Comparison of ENCODE assay signal across 25 cellular contexts in the genomic region with DNA sequence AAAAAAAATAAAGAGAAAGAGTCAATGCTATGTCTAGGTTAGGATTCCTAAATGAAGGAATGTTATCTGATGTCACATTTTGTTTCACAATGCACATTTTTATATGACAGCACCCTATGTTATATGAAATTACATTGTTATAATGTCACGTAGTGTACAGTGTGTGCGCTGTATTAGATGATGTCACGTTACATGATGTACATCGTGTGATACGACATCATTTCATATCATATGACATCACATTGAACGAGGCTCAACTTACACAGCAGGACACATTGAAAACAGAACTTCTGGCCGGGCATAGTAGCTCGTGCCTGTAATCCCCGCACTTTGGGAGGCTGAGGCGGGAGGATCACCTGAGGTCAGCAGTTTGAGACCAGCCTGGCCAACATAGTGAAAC.
DNase-seq lines count a peak whose midpoint lies in the region; ATAC-seq, FAIRE-seq and TF ChIP-seq lines count a peak whose summit lies in the region.
"Had no signal": no experiment of that assay in that cellular context is flagged by ENCODE, and none has a peak within 500 bp of the region (broad histone marks: within the 10 kb centered on the region; RNA-seq: fewer than 3 reads in every experiment).

No MANE protein-coding gene starts in this region.

- peaks cover 2 to 35% of the 10 kb centered on the region in 2 experiments; a peak in 2 of 5 replicates for H3K27me3 ChIP-seq in K562 (ENCODE audit: control insufficient read depth in 2 of 2, insufficient read depth in 2 of 2, low read length in 2 of 2)
- no peaks in the 10 kb centered on the region for H3K27me3 ChIP-seq in PC-3 (ENCODE audit: low read length)
- H3K27me3 ChIP-seq: BE2C, BLaER1 had no signal

- no peak overlapping the region for H3K4me2 ChIP-seq in K562 (ENCODE audit: insufficient read depth, low read length)
- no peak overlapping the region for H3K4me2 ChIP-seq in PC-3 (ENCODE audit: low read length)
- H3K4me2 ChIP-seq: BLaER1 had no signal

- H2AFZ ChIP-seq in K562 (ENCODE audit: low read depth, low read length) (no peak overlapping the region), PC-3 (ENCODE audit: low read length) (no peak overlapping the region)

- no peak for DNase-seq in HTR-8/SVneo (ENCODE audit: insufficient read length, low spot score)
- no peak for DNase-seq in K562 (ENCODE audit: extremely low read depth in 1 of 4, low spot score in 3 of 4)
- DNase-seq in urothelium cell line (ENCODE audit: low spot score) = no peak
- DNase-seq in PC-3 = no peak
- DNase-seq in cerebellum (ENCODE audit: low spot score) = no peak
- DNase-seq: 8988T; ACHN; BE2C; C1 segment of cervical spinal cord; CD4-positive, alpha-beta memory T cell; CD4-positive, CD25-positive, alpha-beta regulatory T cell; CD8-positive, alpha-beta memory T cell; COR-L47; DMS 273 treated with DMSO at 0.1 percent for 48 hours; DMS153; DMS53; DMS79; DND-41; EL; GDM1 had no signal

- in situ Hi-C loops in K562 (cut with MboI) = no loop called here

- no peak for TF ChIP-seq EP300 in K562 (IDR thresholded peaks at IDR 0.05; ENCODE audit: low read length)

- CTCF ChIA-PET in K562 (lab: Yijun Ruan, JAX; ENCODE audit: low intra/inter-chr PET ratio) = no interaction called here
- CTCF ChIA-PET in PC-3 (lab: Charles Lee) = no interaction called here

- no peak for TF ChIP-seq POLR2A in K562 (conservative IDR thresholded peaks at IDR 0.05)

- no peak for TF ChIP-seq CTCF in K562 (IDR thresholded peaks at IDR 0.05 in 2 of 3, conservative IDR thresholded peaks at IDR 0.05 in 1 of 3; ENCODE audit: insufficient read depth in 2 of 3, low read depth in 1 of 3, low read length in 3 of 3)
- TF ChIP-seq CTCF in PC-3 (conservative IDR thresholded peaks at IDR 0.05; ENCODE audit: low read depth, low read length) = no peak

- FAIRE-seq in HTR-8/SVneo (lab: Jason Lieb, UNC) (peak; percentile 20), K562 (lab: Jason Lieb, UNC) (peak; percentile 40), urothelium cell line (lab: Jason Lieb, UNC) (peak; percentile 77)
- FAIRE-seq: A204.1, GM12878, GM12892, GM18507 had no signal

- no peaks in the 10 kb centered on the region for H3K9me2 ChIP-seq in PC-3 (replicated peaks; ENCODE audit: low read length)

- no peak overlapping the region for H3K27ac ChIP-seq in K562 (ENCODE audit: extremely low read depth, low read depth, low read length)
- no peak overlapping the region for H3K27ac ChIP-seq in PC-3 (ENCODE audit: low read length)
- H3K27ac ChIP-seq: BLaER1 had no signal

- no TSS peak for BruUV-seq in K562 (replicated peaks; lab: Mats Ljungman, UMichigan)
- no TSS peak for BruUV-seq in PC-3 (replicated peaks; lab: Mats Ljungman, UMichigan)

- H3K79me2 ChIP-seq in K562 (ENCODE audit: control insufficient read depth, insufficient read depth, low read length) (no peaks in the 10 kb centered on the region), PC-3 (ENCODE audit: low read length) (no peaks in the 10 kb centered on the region)

- ATAC-seq in K562 (no peak), PC-3 (no peak)
- ATAC-seq: GM12878 had no signal

- no peak for TF ChIP-seq RAD21 in K562 (CRISPR knock-in tag; conservative IDR thresholded peaks at IDR 0.05 in 1 of 2, IDR thresholded peaks at IDR 0.05 in 1 of 2)

- H3K9me3 ChIP-seq in K562 (replicated peaks; ENCODE audit: control insufficient read depth, insufficient read depth, low read depth, low read length) = no peaks in the 10 kb centered on the region
- H3K9me3 ChIP-seq in PC-3 (ENCODE audit: low read length) = no peaks in the 10 kb centered on the region
- H3K9me3 ChIP-seq: BE2C, BLaER1 had no signal

- H3K4me1 ChIP-seq in K562 (replicated peaks in 1 of 2; ENCODE audit: control insufficient read depth in 2 of 2, insufficient read depth in 2 of 2, low read length in 2 of 2) (no peaks in the 10 kb centered on the region), PC-3 (ENCODE audit: insufficient read depth, low read length) (no peaks in the 10 kb centered on the region)
- H3K4me1 ChIP-seq: BE2C had no signal

- no peaks in the 10 kb centered on the region for H3K9me1 ChIP-seq in K562 (ENCODE audit: control insufficient read depth, insufficient read depth, low read length)

- H3K36me3 ChIP-seq in K562 (ENCODE audit: control insufficient read depth, insufficient read depth, low read length) (no peaks in the 10 kb centered on the region), PC-3 (ENCODE audit: low read depth, low read length) (no peaks in the 10 kb centered on the region)
- H3K36me3 ChIP-seq: BE2C, BLaER1 had no signal

- POLR2A ChIA-PET in K562 (lab: Yijun Ruan, JAX) = no interaction called here
- POLR2A ChIA-PET in PC-3 (lab: Charles Lee; ENCODE audit: unreplicated experiment) = no interaction called here

- no peaks in the 10 kb centered on the region for H3F3A ChIP-seq in PC-3 (ENCODE audit: low read length, unreplicated experiment)

- H4K20me1 ChIP-seq in K562 (replicated peaks; ENCODE audit: control insufficient read depth, insufficient read depth, low read length) = no peaks in the 10 kb centered on the region
- H4K20me1 ChIP-seq in PC-3 (ENCODE audit: low read length) = no peaks in the 10 kb centered on the region
- H4K20me1 ChIP-seq: BLaER1 had no signal

- WGBS in K562 (ENCODE audit: insufficient coverage, low coverage, missing lambda C conversion rate) = 2% methylated on average over 10 of the region's 10 CpGs

- H3K4me3 ChIP-seq in K562 (no peak overlapping the region), PC-3 (ENCODE audit: low read length) (no peak overlapping the region)
- H3K4me3 ChIP-seq: BLaER1, GM12878 had no signal

- intact Hi-C loops in K562 (cut with micrococcal nuclease) = no loop called here
- intact Hi-C loops in PC-3 (cut with micrococcal nuclease) = no loop called here

- H3K9ac ChIP-seq in K562 (ENCODE audit: insufficient read depth in 1 of 2, low read depth in 2 of 2, low read length in 2 of 2) = no peak overlapping the region
- H3K9ac ChIP-seq in PC-3 (ENCODE audit: low read length) = no peak overlapping the region
- H3K9ac ChIP-seq: BLaER1 had no signal

TF ChIP-seq in K562, 482 proteins besides CTCF, POLR2A, EP300 and RAD21:
- TF ChIP-seq FOXK2 (conservative IDR thresholded peaks at IDR 0.05 in 1 of 2, IDR thresholded peaks at IDR 0.05 in 1 of 2; ENCODE audit: low read depth in 2 of 2) = no peak
- no peak for TF ChIP-seq KDM2B (CRISPR knock-in tag; IDR thresholded peaks at IDR 0.05)
- no peak for TF ChIP-seq ZNF583 (CRISPR knock-in tag; IDR thresholded peaks at IDR 0.05)
- TF ChIP-seq TEAD2 (tag; IDR thresholded peaks at IDR 0.05) = no peak
- TF ChIP-seq CAMTA2 (CRISPR knock-in tag; conservative IDR thresholded peaks at IDR 0.05) = no peak
- no peak for TF ChIP-seq NCOA6 (IDR thresholded peaks at IDR 0.05)
- no peak for TF ChIP-seq ZNF24 (IDR thresholded peaks at IDR 0.05)
- no peak for TF ChIP-seq ZNF165 (CRISPR knock-in tag; IDR thresholded peaks at IDR 0.05; ENCODE audit: borderline replicate concordance)
- TF ChIP-seq KAT7 (CRISPR knock-in tag; IDR thresholded peaks at IDR 0.05; ENCODE audit: borderline replicate concordance) = no peak
